In the genomic region with DNA sequence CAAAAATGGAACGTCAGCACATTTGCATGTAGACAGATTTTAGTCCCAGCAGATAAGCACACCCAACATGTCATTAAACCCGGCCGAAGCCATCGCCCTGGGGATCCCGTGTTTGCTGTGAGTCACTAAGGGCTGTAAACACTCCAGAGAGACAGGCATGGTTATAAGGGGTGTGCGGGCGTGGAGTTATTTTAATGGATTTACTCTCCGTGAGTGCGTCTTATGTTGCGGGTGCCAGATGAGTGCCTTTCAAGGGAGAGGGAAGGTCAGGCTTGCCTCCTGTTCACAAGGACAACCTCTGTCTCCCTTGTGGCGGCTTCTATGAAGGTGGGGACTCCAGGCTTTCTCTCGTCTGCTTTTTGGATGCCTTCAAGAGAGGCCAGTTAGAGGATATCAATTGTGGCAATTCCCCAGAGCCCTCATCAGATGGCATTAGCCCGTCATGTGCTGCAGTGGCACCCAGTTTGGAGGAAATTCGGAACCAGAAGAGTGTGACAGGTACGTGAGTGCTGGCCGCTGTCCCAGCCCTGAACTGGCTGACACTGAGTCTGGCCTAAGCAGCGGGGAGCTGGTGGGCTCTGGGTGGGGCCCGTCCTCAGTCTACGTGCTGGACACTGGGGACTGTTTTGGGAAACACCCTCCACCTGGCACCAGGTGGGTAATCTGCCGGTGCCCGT, we compare ENCODE assay signal across 8 cellular contexts.
DNase-seq lines count a peak whose midpoint lies in the region; ATAC-seq, FAIRE-seq and TF ChIP-seq lines count a peak whose summit lies in the region.
"Had no signal": no experiment of that assay in that cellular context is flagged by ENCODE, and none has a peak within 500 bp of the region (broad histone marks: within the 10 kb centered on the region; RNA-seq: fewer than 3 reads in every experiment).

No MANE protein-coding gene starts in this region.

- 0 out of 2 replicates have a peak, but pooled peaks cover 3% of the 10 kb centered on the region for H4K20me1 ChIP-seq in GM23248 (ENCODE audit: insufficient read depth)

- in situ Hi-C loops in GM23248 (cut with MboI), result loop anchor here (10.0 kb wide), 1 partner anchor 105 kb away; no protein-coding TSS in a partner anchor

- no peaks in the 10 kb centered on the region for H3K36me3 ChIP-seq in GM23248 (ENCODE audit: low read depth)
- no peaks in the 10 kb centered on the region for H3K36me3 ChIP-seq in heart right ventricle
- H3K36me3 ChIP-seq in BE2C, result no peaks in the 10 kb centered on the region

- peaks cover 34% of the 10 kb centered on the region for H3K79me2 ChIP-seq in GM23248 (ENCODE audit: insufficient read depth)

- no peak overlapping the region for H3K4me3 ChIP-seq in GM23248
- H3K4me3 ChIP-seq in heart right ventricle, result peak overlapping the region in 1 of 10 donors; percentile 41
- H3K4me3 ChIP-seq in retinal pigment epithelial cell (ENCODE audit: low read length), result peak overlapping the region; percentile 14
- no peak overlapping the region for H3K4me3 ChIP-seq in BE2C (ENCODE audit: low read depth, low read length)
- H3K4me3 ChIP-seq: SK-N-MC had no signal

- intact Hi-C loops in heart right ventricle (cut with DNase I), result loop anchor here in 3 of 10 donors (5.0 kb wide), 2 partner anchors 93 to 98 kb away; no protein-coding TSS in a partner anchor

- peak overlapping the region; percentile 41 for H3K4me2 ChIP-seq in GM23248 (ENCODE audit: unreplicated experiment)

- ATAC-seq in heart right ventricle, result peak; percentile 26 to 74 (median 40)

- no peaks in the 10 kb centered on the region for H3K9me2 ChIP-seq in GM23248 (ENCODE audit: insufficient read depth)

- H3K4me1 ChIP-seq in GM23248 (ENCODE audit: insufficient read depth), result peaks cover 14% of the 10 kb centered on the region
- H3K4me1 ChIP-seq in heart right ventricle, result peaks cover 5 to 36% (median 22%) of the 10 kb centered on the region in 9 donors
- H3K4me1 ChIP-seq in BE2C, result no peaks in the 10 kb centered on the region

- H3K9me3 ChIP-seq in GM23248 (ENCODE audit: low read depth), result no peaks in the 10 kb centered on the region
- no peaks in the 10 kb centered on the region for H3K9me3 ChIP-seq in heart right ventricle
- no peaks in the 10 kb centered on the region for H3K9me3 ChIP-seq in BE2C

- WGBS in GM23248 (ENCODE audit: low coverage in 1 of 2, low lambda C conversion rate in 2 of 2, missing lambda C conversion rate in 2 of 2), 2 experiments, result 45 to 46% methylated on average over 21 of the region's 21 CpGs
- 52 to 59% methylated on average over 21 of the region's 21 CpGs for WGBS in heart right ventricle, 2 donors

- no peak overlapping the region for H3K9ac ChIP-seq in GM23248

- TF ChIP-seq CTCF in heart right ventricle (IDR thresholded peaks at IDR 0.05) (no peak), retinal pigment epithelial cell (conservative IDR thresholded peaks at IDR 0.05; ENCODE audit: low read depth, low read length) (no peak), BE2C (IDR thresholded peaks at IDR 0.05; ENCODE audit: low read depth, low read length) (no peak), D721Med (IDR thresholded peaks at IDR 0.05; ENCODE audit: insufficient read depth, missing control alignments) (no peak)

- peak; percentile 84 for DNase-seq in GM23248
- DNase-seq in NCI-H526 (lab: John Stamatoyannopoulos, UW), result peak; percentile 51 to 73
- DNase-seq in heart right ventricle, result no peak
- peak; percentile 83 for DNase-seq in retinal pigment epithelial cell (ENCODE audit: low read depth)
- DNase-seq in BE2C, result no peak
- no peak for DNase-seq in D721Med (ENCODE audit: insufficient read length, low spot score)
- DNase-seq in amniotic stem cell (lab: John Stamatoyannopoulos, UW), result no peak

- H2AFZ ChIP-seq in GM23248, result peak overlapping the region; percentile 3; the same call in 1 of the 2 replicates

- H3K27me3 ChIP-seq in GM23248 (replicated peaks; ENCODE audit: insufficient read depth) (no peaks in the 10 kb centered on the region), heart right ventricle (peaks cover 0 to 33% (median 7%) of the 10 kb centered on the region in 7 donors), BE2C (peaks cover 16% of the 10 kb centered on the region)

- FAIRE-seq in D721Med (lab: Jason Lieb, UNC), result no peak

- 0 out of 2 replicates have a peak, but pooled peaks cover 3% of the 10 kb centered on the region for H3F3A ChIP-seq in GM23248 (ENCODE audit: insufficient read depth)

- H3K27ac ChIP-seq in GM23248 (no peak overlapping the region), heart right ventricle (peak overlapping the region in 2 of 10 donors; percentile 26 to 36)
- H3K27ac ChIP-seq: SK-N-MC had no signal

Comparison
In these comparisons a context has a peak if more than half of its experiments do, and no peak if none do; other contexts are left out.
1. DNase-seq: peak in GM23248 (single experiment), NCI-H526 (2 of 2) and retinal pigment epithelial cell (single experiment); none in heart right ventricle (0 of 2), BE2C (single experiment), D721Med (single experiment) and amniotic stem cell (single experiment).